In genomic region chr1:156129687-156130577, GRCh38 we compare ENCODE assay signal across 8 cellular contexts. TPM values are rescaled to one million over a fixed set of nuclear protein-coding genes. Genes with fewer than 3 reads are reported as not detected.
A peak's percentile ranks its signal among the peaks of the same experiment; 100 is the strongest.
DNase-seq lines count a peak whose midpoint lies in the region; ATAC-seq and TF ChIP-seq lines count a peak whose summit lies in the region.

No MANE protein-coding gene starts in this region.

- peaks cover 74% of the 10 kb centered on the region for H3K36me3 ChIP-seq in RWPE2 (ENCODE audit: low read depth)
- peaks cover 46% of the 10 kb centered on the region for H3K36me3 ChIP-seq in suprapubic skin

- H3K27ac ChIP-seq in RWPE2 (ENCODE audit: poor library complexity, severe bottlenecking) (peak overlapping the region; percentile 99), suprapubic skin (peak overlapping the region; percentile 100)

- TF ChIP-seq POLR2A in suprapubic skin (IDR thresholded peaks at IDR 0.05) = no peak

- WGBS in suprapubic skin = 12% methylated on average over 7 of the region's 7 CpGs

- TF ChIP-seq EP300 in suprapubic skin (IDR thresholded peaks at IDR 0.05) = no peak

- H3K27me3 ChIP-seq in RWPE2 (ENCODE audit: insufficient read depth, poor library complexity, severe bottlenecking) (no peaks in the 10 kb centered on the region), suprapubic skin (no peaks in the 10 kb centered on the region)

- DNase-seq in DMS153 treated with DMSO at 0.1 percent for 48 hours (lab: John Stamatoyannopoulos, UW; ENCODE audit: unreplicated experiment) (peak; percentile 67), Kasumi-1 (lab: John Stamatoyannopoulos, UW) (peak; percentile 50 to 63), RWPE2 (ENCODE audit: low spot score) (peak; percentile 98), foreskin melanocyte (peak; percentile 99), nucleus accumbens (lab: John Stamatoyannopoulos, UW) (peak in 47 of 56 donors; percentile 12 to 85 (median 52)), suprapubic skin (ENCODE audit: low spot score in 2 of 2) (peak; percentile 96 to 97)
- DNase-seq in activated naive CD4-positive, alpha-beta T cell treated with Interleukin-2 at 50 U/mL for 16 hours = peak; percentile 82

- H3K4me3 ChIP-seq in RWPE2 (ENCODE audit: severe bottlenecking) (no peak overlapping the region), suprapubic skin (peak overlapping the region; percentile 30)

- TF ChIP-seq CTCF in RWPE2 (IDR thresholded peaks at IDR 0.05; ENCODE audit: poor library complexity, severe bottlenecking) = peak; percentile 96
- peak; percentile 98 to 99 for TF ChIP-seq CTCF in suprapubic skin (IDR thresholded peaks at IDR 0.05)

- no peaks in the 10 kb centered on the region for H3K9me3 ChIP-seq in RWPE2 (ENCODE audit: severe bottlenecking)
- H3K9me3 ChIP-seq in suprapubic skin = no peaks in the 10 kb centered on the region

- H3K4me1 ChIP-seq in RWPE2 (ENCODE audit: insufficient read depth, poor library complexity, severe bottlenecking) = peaks cover 51% of the 10 kb centered on the region
- H3K4me1 ChIP-seq in suprapubic skin = peaks cover 67% of the 10 kb centered on the region

- ATAC-seq in RWPE2 (ENCODE audit: low read depth) = peak; percentile 62
- ATAC-seq in HG02885 (IDR thresholded peaks at IDR 0.05; ENCODE audit: poor library complexity, unreplicated experiment) = no peak

RNA-seq across cellular contexts. Expression of gene LMNA, which starts 15.4 kb away (rescaled TPM):
- 100 to 1,000 TPM; 574 to 977 (median 714) TPM for total RNA-seq in suprapubic skin

RNA-seq across cellular contexts. Expression of gene SEMA4A, which starts 23.5 kb away (rescaled TPM):
- total RNA-seq in suprapubic skin = 10 to 100 TPM; 43.8 to 61.2 (median 50.2) TPM

RNA-seq across cellular contexts. Expression of gene MEX3A, which starts 47.7 kb away (rescaled TPM):
- total RNA-seq in suprapubic skin = 1 to 10 TPM in 2 of 4 donors, under 1 TPM in 2; 0.42 to 2.7 (median 1.0) TPM
